Comparison of ENCODE assay signal across 9 cellular contexts in the genomic region with DNA sequence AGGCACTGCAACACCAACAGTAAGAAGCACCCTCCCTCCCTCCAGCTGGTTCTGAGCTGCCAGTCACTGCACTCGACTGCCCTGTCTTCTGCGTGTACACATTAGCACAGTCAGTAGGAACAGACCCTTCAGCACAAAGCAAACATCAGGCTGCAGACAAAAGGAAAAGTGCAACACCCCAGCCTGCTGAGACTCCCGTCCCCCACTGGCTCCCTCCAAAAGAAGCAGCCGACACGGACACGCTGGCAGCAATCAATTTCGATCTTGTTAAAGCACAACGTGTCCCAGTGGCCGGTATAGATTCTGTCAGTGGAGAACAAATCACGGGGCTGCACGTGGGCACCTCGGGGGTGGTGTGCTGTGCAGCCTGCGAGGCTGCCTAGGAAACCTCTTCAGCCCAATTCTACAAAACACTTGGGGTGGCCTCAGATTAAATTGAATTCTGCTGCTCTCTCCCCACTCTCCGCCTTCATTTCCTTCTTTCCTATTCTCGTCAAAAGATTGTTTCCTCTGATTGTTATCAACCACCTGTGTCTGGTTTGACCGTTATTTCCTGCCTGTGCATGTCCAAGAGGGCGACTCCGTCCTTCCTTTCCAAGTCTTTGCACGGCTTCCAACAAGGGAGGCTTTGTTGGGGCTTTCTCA. TPM values are rescaled to one million over a fixed set of nuclear protein-coding genes. Genes with fewer than 3 reads are reported as not detected.
DNase-seq lines count a peak whose midpoint lies in the region; ATAC-seq and TF ChIP-seq lines count a peak whose summit lies in the region.
"Had no signal": no experiment of that assay in that cellular context is flagged by ENCODE, and none has a peak within 500 bp of the region (broad histone marks: within the 10 kb centered on the region; RNA-seq: fewer than 3 reads in every experiment).

No MANE protein-coding gene starts in this region.

- H3K4me1 ChIP-seq in thymus (ENCODE audit: control insufficient read depth, insufficient read depth, low read length) (peaks cover 47% of the 10 kb centered on the region), tibial nerve (peaks cover 0 to 33% (median 10%) of the 10 kb centered on the region in 4 donors)

- H3K4me3 ChIP-seq in WERI-Rb-1 (ENCODE audit: low read depth, low read length) = no peak overlapping the region
- H3K4me3 ChIP-seq in thymus (ENCODE audit: low read length) = peak overlapping the region; percentile 28
- peak overlapping the region in 2 of 4 donors; percentile 1 to 31 for H3K4me3 ChIP-seq in tibial nerve

- H3K9me3 ChIP-seq in WERI-Rb-1 (ENCODE audit: severe bottlenecking) = no peaks in the 10 kb centered on the region
- H3K9me3 ChIP-seq in thymus (ENCODE audit: control insufficient read depth) = no peaks in the 10 kb centered on the region
- H3K9me3 ChIP-seq in tibial nerve = no peaks in the 10 kb centered on the region
- H3K9me3 ChIP-seq: neutrophil had no signal

- peak overlapping the region; percentile 72 to 81 (median 78) for H3K4me3 Mint-ChIP-seq in immature natural killer cell

- peaks cover 14 to 26% of the 10 kb centered on the region in 2 donors for H3K4me1 Mint-ChIP-seq in immature natural killer cell

- peaks cover 0 to 2% (median 0%) of the 10 kb centered on the region in 3 donors for H3K27me3 Mint-ChIP-seq in immature natural killer cell (ENCODE audit: low read depth in 3 of 3)

- DNase-seq in A172 (ENCODE audit: low spot score) = peak; percentile 27
- peak; percentile 97 for DNase-seq in KBM-7
- no peak for DNase-seq in WERI-Rb-1
- peak in 1 of 3 donors; percentile 11 for DNase-seq in immature natural killer cell
- DNase-seq in tibial nerve (ENCODE audit: low spot score in 2 of 2) = no peak
- no peak for DNase-seq in T-helper 9 cell

- peaks cover 18 to 50% (median 34%) of the 10 kb centered on the region in 3 donors for H3K36me3 Mint-ChIP-seq in immature natural killer cell

- peak in 1 of 2 donors; percentile 55 for TF ChIP-seq EP300 in tibial nerve (IDR thresholded peaks at IDR 0.05)

- ATAC-seq in GM18498 (IDR thresholded peaks at IDR 0.05; ENCODE audit: unreplicated experiment) = no peak

- in situ Hi-C loops in KBM-7 (cut with MboI; ENCODE audit: low pct_unique_long_range_greater_than_20kb, low sequenced_read_pairs) = no loop called here

- peak overlapping the region in 5 of 6 donors; percentile 35 to 63 (median 57) for H3K27ac Mint-ChIP-seq in immature natural killer cell

- H3K27me3 ChIP-seq in WERI-Rb-1 (ENCODE audit: insufficient read depth, low read depth, severe bottlenecking) (no peaks in the 10 kb centered on the region), thymus (ENCODE audit: control insufficient read depth, insufficient read depth) (no peaks in the 10 kb centered on the region), tibial nerve (no peaks in the 10 kb centered on the region)
- H3K27me3 ChIP-seq: neutrophil had no signal

- no peaks in the 10 kb centered on the region for H3K9me3 Mint-ChIP-seq in immature natural killer cell

- 3% methylated on average over 19 of the region's 19 CpGs for WGBS in thymus
- WGBS in tibial nerve, 2 donors = 13 to 16% methylated on average over 19 of the region's 19 CpGs

- TF ChIP-seq CTCF in WERI-Rb-1 (IDR thresholded peaks at IDR 0.05; ENCODE audit: low read depth, low read length) (no peak), tibial nerve (IDR thresholded peaks at IDR 0.05) (no peak)

- no peak for TF ChIP-seq POLR2A in tibial nerve (IDR thresholded peaks at IDR 0.05)

- H3K27ac ChIP-seq in WERI-Rb-1 (peak overlapping the region; percentile 83; the same call in 1 of the 2 replicates), thymus (ENCODE audit: low read depth) (peak overlapping the region; percentile 80), tibial nerve (peak overlapping the region in 2 of 4 donors; percentile 31 to 64)
- H3K27ac ChIP-seq: neutrophil had no signal

- H3K36me3 ChIP-seq in WERI-Rb-1 (no peaks in the 10 kb centered on the region), thymus (ENCODE audit: control insufficient read depth, insufficient read depth) (peaks cover 7% of the 10 kb centered on the region), tibial nerve (peaks cover 0 to 17% (median 0%) of the 10 kb centered on the region in 3 donors)

RNA-seq across cellular contexts. Expression of a gene that starts 38.7 kb away (rescaled TPM):
- total RNA-seq in A172 (2014; rRNA removed; shearing (Covaris generic)) = 10.4 and 12.2 TPM in 2 replicates
- polyA plus RNA-seq in immature natural killer cell (10 to 100 TPM in 1 of 3 donors, 1 to 10 TPM in 1, not detected in 1; 1.9 to 10.6 TPM), thymus (38.9 TPM)
- 10 to 100 TPM; 17.2 to 30.6 (median 19.7) TPM for total RNA-seq in tibial nerve

Comparison
In these comparisons a context has a peak if more than half of its experiments do, and no peak if none do; other contexts are left out.
1. DNase-seq: peak in A172 (single experiment) and KBM-7 (single experiment); none in WERI-Rb-1 (single experiment), tibial nerve (0 of 2) and T-helper 9 cell (single experiment).